Comparison of ENCODE assay signal across 9 cellular contexts in genomic region chr1:93349231-93350135, GRCh38. TPM values are rescaled to one million over a fixed set of nuclear protein-coding genes. Genes with fewer than 3 reads are reported as not detected.
A peak's percentile ranks its signal among the peaks of the same experiment; 100 is the strongest.
DNase-seq lines count a peak whose midpoint lies in the region; ATAC-seq and TF ChIP-seq lines count a peak whose summit lies in the region.
"Had no signal": no experiment of that assay in that cellular context is flagged by ENCODE, and none has a peak within 500 bp of the region (broad histone marks: within the 10 kb centered on the region; RNA-seq: fewer than 3 reads in every experiment).

No MANE protein-coding gene starts in this region.

- H4K20me1 ChIP-seq in SK-N-SH (ENCODE audit: insufficient read depth) = peaks cover 42% of the 10 kb centered on the region

- H3K27ac ChIP-seq in SK-N-SH (ENCODE audit: low read depth in 2 of 2, low read length in 1 of 2) = no peak overlapping the region; a peak in 1 of 4 replicates
- H3K27ac ChIP-seq: C4-2B had no signal

- POLR2A ChIA-PET in SK-N-SH (lab: Yijun Ruan, JAX) = no interaction called here

- no peak overlapping the region for H2AFZ ChIP-seq in SK-N-SH (ENCODE audit: low read depth)

- H3K79me2 ChIP-seq in SK-N-SH (ENCODE audit: insufficient read depth) = peaks cover 89% of the 10 kb centered on the region

- peaks cover 24% of the 10 kb centered on the region for H3F3A ChIP-seq in SK-N-SH (replicated peaks; ENCODE audit: insufficient read depth)

- ATAC-seq in SK-N-SH treated with all-trans-retinoic acid at 6 μM for 48 hours (no peak), HG03175 (IDR thresholded peaks at IDR 0.05; ENCODE audit: unreplicated experiment) (no peak), HG03378 (IDR thresholded peaks at IDR 0.05; ENCODE audit: unreplicated experiment) (no peak)

- 63% methylated on average over 7 of the region's 7 CpGs for WGBS in SK-N-SH (ENCODE audit: low lambda C conversion rate)

- peak overlapping the region; percentile 83 for H3K4me2 ChIP-seq in SK-N-SH
- H3K4me2 ChIP-seq in skeletal muscle satellite cell (ENCODE audit: low read length) = peak overlapping the region; percentile 92

- H3K36me3 ChIP-seq in SK-N-SH (replicated peaks in 1 of 2; ENCODE audit: control insufficient read depth in 1 of 2, insufficient read depth in 2 of 2, low read length in 1 of 2) = peaks cover 31 to 40% of the 10 kb centered on the region in 2 experiments
- peaks cover 12% of the 10 kb centered on the region for H3K36me3 ChIP-seq in skeletal muscle satellite cell (ENCODE audit: insufficient read depth, low read length)

- CTCF ChIA-PET in SK-N-SH (lab: Yijun Ruan, JAX) = no interaction called here

- H3K9me3 ChIP-seq in SK-N-SH (no peaks in the 10 kb centered on the region), skeletal muscle satellite cell (replicated peaks; ENCODE audit: low read length) (no peaks in the 10 kb centered on the region)

- TF ChIP-seq CTCF in SK-N-SH (IDR thresholded peaks at IDR 0.05) = no peak
- TF ChIP-seq CTCF in epithelial cell of esophagus (IDR thresholded peaks at IDR 0.05; ENCODE audit: insufficient read depth, low read depth, low read length, missing control alignments) = no peak

- no peak for TF ChIP-seq EP300 in SK-N-SH (IDR thresholded peaks at IDR 0.05; ENCODE audit: borderline replicate concordance in 1 of 2, low read depth in 1 of 2, low read length in 1 of 2)

- H3K27me3 ChIP-seq in SK-N-SH (ENCODE audit: insufficient read depth) = no peaks in the 10 kb centered on the region
- H3K27me3 ChIP-seq in skeletal muscle satellite cell (ENCODE audit: control insufficient read depth, insufficient read depth, low read length) = no peaks in the 10 kb centered on the region

- H3K4me1 ChIP-seq in SK-N-SH (ENCODE audit: control insufficient read depth in 1 of 2, insufficient read depth in 2 of 2, low read depth in 1 of 2, low read length in 1 of 2) (peaks cover 9 to 31% of the 10 kb centered on the region in 2 experiments; a peak in 3 of 4 replicates), skeletal muscle satellite cell (ENCODE audit: control insufficient read depth, insufficient read depth, low read length) (peaks cover 27% of the 10 kb centered on the region)

- H3K9me2 ChIP-seq in SK-N-SH = no peaks in the 10 kb centered on the region

- H3K9ac ChIP-seq in SK-N-SH = peak overlapping the region; percentile 99; the same call in 1 of the 2 replicates
- H3K9ac ChIP-seq in skeletal muscle satellite cell (ENCODE audit: low read depth, low read length) = peak overlapping the region; percentile 99

- TF ChIP-seq RAD21 in SK-N-SH (IDR thresholded peaks at IDR 0.05; ENCODE audit: low read length) = no peak

- H3K4me3 ChIP-seq in SK-N-SH (ENCODE audit: low read depth in 2 of 2, low read length in 1 of 2) = peak overlapping the region; percentile 91 to 96; a peak in 3 of 4 replicates
- H3K4me3 ChIP-seq in epithelial cell of esophagus (ENCODE audit: low read length) = peak overlapping the region; percentile 90
- H3K4me3 ChIP-seq in skeletal muscle satellite cell (ENCODE audit: low read length) = peak overlapping the region; percentile 97

- no peak for DNase-seq in SK-N-SH
- peak; percentile 63 for DNase-seq in RKO (ENCODE audit: low spot score)
- peak; percentile 52 for DNase-seq in epithelial cell of esophagus (ENCODE audit: low read depth)
- no peak for DNase-seq in HuH-7 (ENCODE audit: low spot score)

TF ChIP-seq in SK-N-SH, 30 proteins besides CTCF, POLR2A, EP300 and RAD21 (continues in another document):
- TF ChIP-seq USF1 (IDR thresholded peaks at IDR 0.05; ENCODE audit: borderline replicate concordance, low read depth) = no peak
- TF ChIP-seq RCOR1 (IDR thresholded peaks at IDR 0.05; ENCODE audit: low read length) = no peak
- no peak for TF ChIP-seq ELF1 (IDR thresholded peaks at IDR 0.05)
- TF ChIP-seq NFIC (IDR thresholded peaks at IDR 0.05; ENCODE audit: borderline replicate concordance) = no peak
- TF ChIP-seq JUND (IDR thresholded peaks at IDR 0.05) = no peak
- no peak for TF ChIP-seq NRF1 (IDR thresholded peaks at IDR 0.05; ENCODE audit: low read depth, low read length)
- no peak for TF ChIP-seq FOSL2 (IDR thresholded peaks at IDR 0.05; ENCODE audit: borderline replicate concordance, low read depth)
- TF ChIP-seq MEF2A (IDR thresholded peaks at IDR 0.05; ENCODE audit: borderline replicate concordance, low read depth) = no peak
- no peak for TF ChIP-seq CHD2 (IDR thresholded peaks at IDR 0.05; ENCODE audit: low read length, partially characterized antibody)
- no peak for TF ChIP-seq TCF12 (IDR thresholded peaks at IDR 0.05)

TF ChIP-seq in SK-N-SH treated with all-trans-retinoic acid at 6 μM for 48 hours, 23 proteins besides CTCF, POLR2A, EP300 and RAD21:
- TF ChIP-seq RARB (CRISPR knock-in tag; IDR thresholded peaks at IDR 0.05) (no peak), ZFP30 (CRISPR knock-in tag; IDR thresholded peaks at IDR 0.05) (no peak), SNAI2 (CRISPR knock-in tag; IDR thresholded peaks at IDR 0.05) (no peak), ZC3H10 (CRISPR knock-in tag; IDR thresholded peaks at IDR 0.05) (no peak), ZNF70 (CRISPR knock-in tag; IDR thresholded peaks at IDR 0.05) (no peak), TCF4 (CRISPR knock-in tag; IDR thresholded peaks at IDR 0.05; ENCODE audit: borderline replicate concordance) (no peak), OSR1 (CRISPR knock-in tag; IDR thresholded peaks at IDR 0.05) (no peak), ZFP3 (CRISPR knock-in tag; IDR thresholded peaks at IDR 0.05) (no peak), GLIS3 (CRISPR knock-in tag; IDR thresholded peaks at IDR 0.05) (no peak), TOX (CRISPR knock-in tag; IDR thresholded peaks at IDR 0.05; ENCODE audit: borderline replicate concordance) (no peak), TSHZ2 (CRISPR knock-in tag; IDR thresholded peaks at IDR 0.05) (no peak), ZNF565 (CRISPR knock-in tag; conservative IDR thresholded peaks at IDR 0.05; ENCODE audit: low read depth) (no peak), ARNTL (CRISPR knock-in tag; IDR thresholded peaks at IDR 0.05; ENCODE audit: borderline replicate concordance, low read depth) (no peak)
- TF ChIP-seq, protein P1, sequence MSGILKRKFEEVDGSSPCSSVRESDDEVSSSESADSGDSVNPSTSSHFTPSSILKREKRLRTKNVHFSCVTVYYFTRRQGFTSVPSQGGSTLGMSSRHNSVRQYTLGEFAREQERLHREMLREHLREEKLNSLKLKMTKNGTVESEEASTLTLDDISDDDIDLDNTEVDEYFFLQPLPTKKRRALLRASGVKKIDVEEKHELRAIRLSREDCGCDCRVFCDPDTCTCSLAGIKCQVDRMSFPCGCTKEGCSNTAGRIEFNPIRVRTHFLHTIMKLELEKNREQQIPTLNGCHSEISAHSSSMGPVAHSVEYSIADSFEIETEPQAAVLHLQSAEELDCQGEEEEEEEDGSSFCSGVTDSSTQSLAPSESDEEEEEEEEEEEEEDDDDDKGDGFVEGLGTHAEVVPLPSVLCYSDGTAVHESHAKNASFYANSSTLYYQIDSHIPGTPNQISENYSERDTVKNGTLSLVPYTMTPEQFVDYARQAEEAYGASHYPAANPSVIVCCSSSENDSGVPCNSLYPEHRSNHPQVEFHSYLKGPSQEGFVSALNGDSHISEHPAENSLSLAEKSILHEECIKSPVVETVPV (CRISPR knock-in tag; IDR thresholded peaks at IDR 0.05) = no peak
- TF ChIP-seq, protein P2, sequence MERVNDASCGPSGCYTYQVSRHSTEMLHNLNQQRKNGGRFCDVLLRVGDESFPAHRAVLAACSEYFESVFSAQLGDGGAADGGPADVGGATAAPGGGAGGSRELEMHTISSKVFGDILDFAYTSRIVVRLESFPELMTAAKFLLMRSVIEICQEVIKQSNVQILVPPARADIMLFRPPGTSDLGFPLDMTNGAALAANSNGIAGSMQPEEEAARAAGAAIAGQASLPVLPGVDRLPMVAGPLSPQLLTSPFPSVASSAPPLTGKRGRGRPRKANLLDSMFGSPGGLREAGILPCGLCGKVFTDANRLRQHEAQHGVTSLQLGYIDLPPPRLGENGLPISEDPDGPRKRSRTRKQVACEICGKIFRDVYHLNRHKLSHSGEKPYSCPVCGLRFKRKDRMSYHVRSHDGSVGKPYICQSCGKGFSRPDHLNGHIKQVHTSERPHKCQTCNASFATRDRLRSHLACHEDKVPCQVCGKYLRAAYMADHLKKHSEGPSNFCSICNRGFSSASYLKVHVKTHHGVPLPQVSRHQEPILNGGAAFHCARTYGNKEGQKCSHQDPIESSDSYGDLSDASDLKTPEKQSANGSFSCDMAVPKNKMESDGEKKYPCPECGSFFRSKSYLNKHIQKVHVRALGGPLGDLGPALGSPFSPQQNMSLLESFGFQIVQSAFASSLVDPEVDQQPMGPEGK (CRISPR knock-in tag; IDR thresholded peaks at IDR 0.05; ENCODE audit: borderline replicate concordance) = no peak

RNA-seq across cellular contexts. Expression of gene DR1, which starts 3.8 kb away (rescaled TPM):
- 12.8 and 17.5 TPM in 2 replicates for polyA plus RNA-seq in SK-N-SH (2012; rRNA removed)
- 21.4 and 23.5 TPM in 2 replicates for polyA plus RNA-seq in SK-N-SH (2012; cell fraction: cytosol; rRNA removed)
- 4.1 and 8.2 TPM in 2 replicates for polyA plus RNA-seq in SK-N-SH (2012; cell fraction: nucleus; rRNA removed)
- 39.5 and 44.1 TPM in 2 replicates for total RNA-seq in skeletal muscle satellite cell (2012; rRNA removed)

Comparison
In these comparisons a context has a peak if more than half of its experiments do, and no peak if none do; other contexts are left out.
1. DNase-seq: peak in RKO (single experiment) and epithelial cell of esophagus (single experiment); none in SK-N-SH (single experiment) and HuH-7 (single experiment).
2. Peak in every context shown above with its lines, with median percentiles within 50 percentile points of each other: H3K4me3 ChIP-seq.